18 cellular contexts compared by ENCODE assay signal in the genomic region with DNA sequence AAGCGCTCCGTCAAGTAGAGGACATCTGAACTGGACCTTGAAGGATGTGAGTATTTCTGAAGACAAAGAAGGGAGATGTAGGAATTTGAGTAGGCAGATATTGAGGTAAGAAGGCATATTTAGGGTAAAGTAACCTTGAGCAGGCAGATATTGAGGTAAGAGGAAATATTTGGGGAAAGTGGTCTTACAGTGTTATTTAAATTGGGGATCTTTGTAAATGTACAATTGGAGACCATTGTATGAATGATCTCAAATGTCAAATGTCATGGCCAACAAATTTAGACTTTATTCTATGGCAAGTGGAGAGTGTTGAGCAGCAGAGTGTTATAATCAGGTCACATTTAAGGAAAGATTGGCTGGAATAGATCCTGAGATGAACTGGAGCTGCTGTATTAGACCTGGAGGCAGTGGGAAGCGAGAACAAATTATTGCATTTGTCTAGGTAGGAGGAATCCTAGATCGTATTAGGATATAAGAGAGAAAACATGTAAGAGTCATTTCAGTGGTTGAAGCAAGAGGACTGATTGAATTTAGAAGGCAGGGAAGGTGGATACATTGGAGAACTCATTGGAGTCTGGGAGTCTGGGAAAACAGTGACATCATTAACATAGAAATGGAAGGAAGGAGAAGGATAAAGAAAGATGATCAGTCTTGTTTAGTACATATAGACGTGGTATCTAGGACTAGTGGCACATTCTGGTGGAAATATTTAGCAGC.
"Had no signal": no experiment of that assay in that cellular context is flagged by ENCODE, and none has a peak within 500 bp of the region (broad histone marks: within the 10 kb centered on the region; RNA-seq: fewer than 3 reads in every experiment).

No MANE protein-coding gene starts in this region.

- FAIRE-seq: pancreas had no signal

- H3K9me3 ChIP-seq: gastrocnemius medialis, heart left ventricle, lower lobe of right lung, pancreas, tibial nerve, uterus had no signal

- H3K27ac ChIP-seq: gastrocnemius medialis, lower lobe of right lung, pancreas, uterus had no signal

- H3K4me1 ChIP-seq: pancreas had no signal

- H3K9me3 Mint-ChIP-seq: activated CD4-positive, alpha-beta memory T cell treated with anti-CD3 and anti-CD28 coated beads, Interleukin-2, amount 10 ng/mL, durations not matched to agents 7 days and 5 days; activated naive CD4-positive, alpha-beta T cell treated with anti-CD3 and anti-CD28 coated beads, Interleukin-2, amount 50 U/mL, for 72 hours; activated T-cell treated with anti-CD3 and anti-CD28 coated beads, Interleukin-2, amount 50 U/mL, for 24 hours; dendritic cell treated with granulocyte-macrophage colony-stimulating factor and Interleukin-4, amounts not matched to agents 40 ng/mL and 50 ng/mL, for 4 days; effector memory CD8-positive, alpha-beta T cell; T-cell; WTC11 had no signal

- H3K36me3 ChIP-seq: gastrocnemius medialis, heart left ventricle, lower lobe of right lung, pancreas, tibial nerve, uterus had no signal

- H3K27me3 ChIP-seq: gastrocnemius medialis, tibial nerve, uterus had no signal

- ATAC-seq: activated naive CD4-positive, alpha-beta T cell treated with anti-CD3 and anti-CD28 coated beads, Interleukin-2, amount 50 U/mL, for 72 hours; effector memory CD8-positive, alpha-beta T cell; gastrocnemius medialis; lower lobe of right lung; pancreas; T-cell; WTC11 had no signal

- H3K4me3 Mint-ChIP-seq: activated CD4-positive, alpha-beta memory T cell treated with anti-CD3 and anti-CD28 coated beads, Interleukin-2, amount 10 ng/mL, durations not matched to agents 7 days and 5 days; activated T-cell treated with anti-CD3 and anti-CD28 coated beads, Interleukin-2, amount 50 U/mL, for 24 hours; dendritic cell treated with granulocyte-macrophage colony-stimulating factor and Interleukin-4, amounts not matched to agents 40 ng/mL and 50 ng/mL, for 4 days; mesothelial cell of epicardium; WTC11 had no signal

- H3K4me3 ChIP-seq: lower lobe of right lung, pancreas, uterus had no signal

- H3K27ac Mint-ChIP-seq: activated CD4-positive, alpha-beta memory T cell treated with anti-CD3 and anti-CD28 coated beads, Interleukin-2, amount 10 ng/mL, durations not matched to agents 7 days and 5 days; activated naive CD4-positive, alpha-beta T cell treated with anti-CD3 and anti-CD28 coated beads, Interleukin-2, amount 50 U/mL, for 72 hours; activated T-cell treated with anti-CD3 and anti-CD28 coated beads, Interleukin-2, amount 50 U/mL, for 24 hours; dendritic cell treated with granulocyte-macrophage colony-stimulating factor and Interleukin-4, amounts not matched to agents 40 ng/mL and 50 ng/mL, for 4 days; mesothelial cell of epicardium; T-cell; WTC11 had no signal

- DNase-seq: activated CD4-positive, alpha-beta memory T cell treated with anti-CD3 and anti-CD28 coated beads, Interleukin-2, amount 10 ng/mL, durations not matched to agents 7 days and 5 days; activated CD4-positive, alpha-beta T cell treated with anti-CD3 and anti-CD28 coated beads for 4 hours; activated effector memory CD4-positive, alpha-beta T cell treated with Interleukin-2 at 50 U/mL for 16 hours; activated T-cell treated with anti-CD3 and anti-CD28 coated beads, Interleukin-2, amount 50 U/mL, for 24 hours; anterior cingulate cortex; effector memory CD8-positive, alpha-beta T cell; gastrocnemius medialis; heart left ventricle; lower lobe of right lung; pancreas; stimulated activated CD4-positive, alpha-beta T cell treated with anti-CD3 and anti-CD28 coated beads, Interleukin-2, amount 100 ng/mL, for 24 hours; T-cell; uterus had no signal

- H3K36me3 Mint-ChIP-seq: activated naive CD4-positive, alpha-beta T cell treated with anti-CD3 and anti-CD28 coated beads, Interleukin-2, amount 50 U/mL, for 72 hours; mesothelial cell of epicardium; T-cell; WTC11 had no signal
